Comparison of ENCODE assay signal across 27 cellular contexts in the genomic region with DNA sequence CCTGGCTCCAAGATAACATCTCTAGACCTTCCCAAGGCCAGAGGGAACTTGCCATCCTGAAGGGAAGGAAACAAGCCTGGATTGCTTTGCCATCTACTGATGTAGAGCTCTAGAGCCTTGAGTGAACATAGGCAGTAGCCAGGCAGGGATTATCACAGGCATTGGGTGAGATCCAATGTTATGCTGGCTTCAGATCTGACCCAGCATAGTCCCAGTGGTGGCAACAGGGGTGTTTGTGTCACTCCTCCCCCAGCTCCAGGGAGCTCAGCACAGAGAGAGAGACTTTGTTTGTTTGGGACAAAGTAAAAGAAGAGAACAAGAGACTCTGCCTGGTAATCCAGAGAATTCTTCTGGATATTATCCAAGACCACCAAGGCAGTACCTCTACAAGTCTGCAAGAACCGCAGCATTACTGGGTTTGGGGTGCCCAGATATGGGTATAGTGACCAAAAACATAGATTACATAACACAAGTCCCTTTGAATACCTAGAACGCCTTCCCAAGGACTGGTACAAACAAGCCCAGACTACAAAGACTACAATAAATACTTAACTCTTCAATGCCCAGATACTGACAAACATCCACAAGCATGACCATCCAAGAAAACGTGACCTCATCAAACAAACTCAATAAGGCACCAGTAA.
"Had no signal": no experiment of that assay in that cellular context is flagged by ENCODE, and none has a peak within 500 bp of the region (broad histone marks: within the 10 kb centered on the region; RNA-seq: fewer than 3 reads in every experiment).

No MANE protein-coding gene starts in this region.

- H3K36me3 ChIP-seq: Peyer's patch had no signal

- H3K27me3 ChIP-seq: Peyer's patch had no signal

- H3K4me3 Mint-ChIP-seq: activated B cell treated with CpG ODN at 0.5 μM for 24 hours; activated CD4-positive, alpha-beta T cell treated with anti-CD3 and anti-CD28 coated beads, Interleukin-2, amount 10 ng/mL, durations not matched to agents 24 days and 14 days; activated CD8-positive, alpha-beta memory T cell treated with anti-CD3 and anti-CD28 coated beads, Interleukin-2, amount 10 ng/mL, durations not matched to agents 7 days and 5 days; activated naive CD4-positive, alpha-beta T cell treated with anti-CD3 and anti-CD28 coated beads, Interleukin-2, amount 50 U/mL, for 24 hours; activated T-cell treated with anti-CD3 and anti-CD28 coated beads, Interleukin-2, amount 50 U/mL, for 24 hours; activated T-helper 1 cell treated with anti-CD3 and anti-CD28 coated beads, Interleukin-12 subunit alpha, Interleukin-12 subunit beta, Interleukin-2, Interleukin-4 antibody, amounts not matched to agents 30 ng/mL and 10 ng/mL and 1 ng/mL, durations not matched to agents 14 hours and 24 hours and 36 hours; central memory CD8-positive, alpha-beta T cell; T-helper 1 cell treated with Interleukin-12 subunit alpha and Interleukin-12 subunit beta and Interleukin-4 antibody, amounts not matched to agents 30 μg/mL and 1 μg/mL, for 36 hours had no signal

- H3K4me2 ChIP-seq: KMS-11 had no signal

- ATAC-seq: activated CD8-positive, alpha-beta memory T cell treated with anti-CD3 and anti-CD28 coated beads, Interleukin-2, amount 10 ng/mL, durations not matched to agents 7 days and 5 days had no signal

- H3K9me3 Mint-ChIP-seq: activated CD4-positive, alpha-beta T cell treated with anti-CD3 and anti-CD28 coated beads, Interleukin-2, amount 10 ng/mL, durations not matched to agents 24 days and 14 days; activated T-helper 1 cell treated with anti-CD3 and anti-CD28 coated beads, Interleukin-12 subunit alpha, Interleukin-12 subunit beta, Interleukin-2, Interleukin-4 antibody, amounts not matched to agents 30 ng/mL and 10 ng/mL and 1 ng/mL, durations not matched to agents 14 hours and 24 hours and 36 hours; T-helper 1 cell treated with Interleukin-12 subunit alpha and Interleukin-12 subunit beta and Interleukin-4 antibody, amounts not matched to agents 30 μg/mL and 1 μg/mL, for 36 hours had no signal

- H3K4me1 Mint-ChIP-seq: activated B cell treated with CpG ODN at 0.5 μM for 24 hours; activated CD4-positive, alpha-beta T cell treated with anti-CD3 and anti-CD28 coated beads, Interleukin-2, amount 10 ng/mL, durations not matched to agents 24 days and 14 days; activated CD8-positive, alpha-beta memory T cell treated with anti-CD3 and anti-CD28 coated beads, Interleukin-2, amount 10 ng/mL, durations not matched to agents 7 days and 5 days; activated naive CD4-positive, alpha-beta T cell treated with anti-CD3 and anti-CD28 coated beads, Interleukin-2, amount 50 U/mL, for 24 hours; central memory CD8-positive, alpha-beta T cell had no signal

- H3K27ac ChIP-seq: KMS-11, Peyer's patch, RWPE1 had no signal

- H3K36me3 Mint-ChIP-seq: activated CD8-positive, alpha-beta memory T cell treated with anti-CD3 and anti-CD28 coated beads, Interleukin-2, amount 10 ng/mL, durations not matched to agents 7 days and 5 days; activated naive CD4-positive, alpha-beta T cell treated with anti-CD3 and anti-CD28 coated beads, Interleukin-2, amount 50 U/mL, for 24 hours had no signal

- H3K4me1 ChIP-seq: Peyer's patch had no signal

- H3K4me3 ChIP-seq: Peyer's patch had no signal

- H3K27me3 Mint-ChIP-seq: activated B cell treated with CpG ODN at 0.5 μM for 24 hours had no signal

- FAIRE-seq: TTC549 had no signal

- H3K9me3 ChIP-seq: Peyer's patch had no signal

- H3K27ac Mint-ChIP-seq: activated B cell treated with CpG ODN at 0.5 μM for 24 hours; activated CD4-positive, alpha-beta T cell treated with anti-CD3 and anti-CD28 coated beads, Interleukin-2, amount 10 ng/mL, durations not matched to agents 24 days and 14 days; activated CD8-positive, alpha-beta memory T cell treated with anti-CD3 and anti-CD28 coated beads, Interleukin-2, amount 10 ng/mL, durations not matched to agents 7 days and 5 days; activated naive CD4-positive, alpha-beta T cell treated with anti-CD3 and anti-CD28 coated beads, Interleukin-2, amount 50 U/mL, for 24 hours; activated T-cell treated with anti-CD3 and anti-CD28 coated beads, Interleukin-2, amount 50 U/mL, for 24 hours; activated T-helper 1 cell treated with anti-CD3 and anti-CD28 coated beads, Interleukin-12 subunit alpha, Interleukin-12 subunit beta, Interleukin-2, Interleukin-4 antibody, amounts not matched to agents 30 ng/mL and 10 ng/mL and 1 ng/mL, durations not matched to agents 14 hours and 24 hours and 36 hours; T-helper 1 cell treated with Interleukin-12 subunit alpha and Interleukin-12 subunit beta and Interleukin-4 antibody, amounts not matched to agents 30 μg/mL and 1 μg/mL, for 36 hours had no signal

- DNase-seq: activated B cell treated with CpG ODN at 0.5 μM for 24 hours; activated CD4-positive, alpha-beta T cell treated with anti-CD3 and anti-CD28 coated beads for 1 hour; activated CD4-positive, alpha-beta T cell treated with anti-CD3 and anti-CD28 coated beads, Interleukin-2, amount 50 U/mL, for 48 hours; activated CD8-positive, alpha-beta memory T cell treated with anti-CD3 and anti-CD28 coated beads, Interleukin-2, amount 10 ng/mL, durations not matched to agents 7 days and 5 days; activated effector memory CD4-positive, alpha-beta T cell treated with Interleukin-2 at 50 U/mL for 16 hours; activated naive CD4-positive, alpha-beta T cell; activated T-cell treated with anti-CD3 and anti-CD28 coated beads, Interleukin-2, amount 50 U/mL, for 24 hours; aorta; NCI-H1092; NCI-H1417; NCI-H1694; NCI-H2107; NCI-H345; NCI-H510A; NCI-H526 treated with DMSO at 0.1 percent for 48 hours; NCI-H82; OCI-M1; Peyer's patch; Right ventricle myocardium superior had no signal

- H3K9ac ChIP-seq: KMS-11 had no signal
